In genomic region chr13:69959041-69959440, GRCh38 we compare ENCODE assay signal across 16 cellular contexts.
DNase-seq lines count a peak whose midpoint lies in the region; ATAC-seq, FAIRE-seq and TF ChIP-seq lines count a peak whose summit lies in the region.
"Had no signal": no experiment of that assay in that cellular context is flagged by ENCODE, and none has a peak within 500 bp of the region (broad histone marks: within the 10 kb centered on the region; RNA-seq: fewer than 3 reads in every experiment).

No MANE protein-coding gene starts in this region.

- H3K9ac ChIP-seq in endothelial cell of umbilical vein (replicated peaks; ENCODE audit: extremely low read depth, insufficient read depth, low read length) (no peak overlapping the region), neural progenitor cell (no peak overlapping the region), colonic mucosa (ENCODE audit: low read depth in 2 of 2, low read length in 2 of 2) (no peak overlapping the region)

- H3K27ac ChIP-seq in GM23338 (ENCODE audit: low read depth) (no peak overlapping the region), endothelial cell of umbilical vein (ENCODE audit: insufficient read depth, low read depth, low read length) (no peak overlapping the region), neural progenitor cell (no peak overlapping the region), colonic mucosa (no peak overlapping the region), right cardiac atrium (ENCODE audit: low read length) (no peak overlapping the region)
- H3K27ac ChIP-seq: PC-9 had no signal

- no peak for TF ChIP-seq CTCF in GM23338 (conservative IDR thresholded peaks at IDR 0.05; ENCODE audit: low read depth in 2 of 2)
- TF ChIP-seq CTCF in endothelial cell of umbilical vein (IDR thresholded peaks at IDR 0.05; ENCODE audit: extremely low read depth in 1 of 2, insufficient read depth in 1 of 2, low read depth in 1 of 2, low read length in 2 of 2) = no peak
- TF ChIP-seq CTCF in neural progenitor cell (IDR thresholded peaks at IDR 0.05) = no peak
- no peak for TF ChIP-seq CTCF in colonic mucosa (IDR thresholded peaks at IDR 0.05)

- no peaks in the 10 kb centered on the region for H4K20me1 ChIP-seq in GM23338 (replicated peaks; ENCODE audit: insufficient read depth)
- no peaks in the 10 kb centered on the region for H4K20me1 ChIP-seq in endothelial cell of umbilical vein (replicated peaks; ENCODE audit: control insufficient read depth, extremely low read depth, insufficient read depth, low read length)
- no peaks in the 10 kb centered on the region for H4K20me1 ChIP-seq in neural progenitor cell (ENCODE audit: low read depth)

- FAIRE-seq in endothelial cell of umbilical vein (lab: Jason Lieb, UNC) = no peak
- no peak for FAIRE-seq in frontal cortex (lab: Jason Lieb, UNC)

- H3K36me3 Mint-ChIP-seq in GM23338 (ENCODE audit: low read depth) (no peaks in the 10 kb centered on the region), neural progenitor cell (no peaks in the 10 kb centered on the region)

- H3K79me2 ChIP-seq in GM23338 (replicated peaks; ENCODE audit: insufficient read depth) (no peaks in the 10 kb centered on the region), endothelial cell of umbilical vein (ENCODE audit: control insufficient read depth, insufficient read depth, low read length) (no peaks in the 10 kb centered on the region), neural progenitor cell (ENCODE audit: low read depth) (no peaks in the 10 kb centered on the region)

- H3K4me1 ChIP-seq in GM23338 (ENCODE audit: insufficient read depth) (peaks cover 11% of the 10 kb centered on the region; the same call in 1 of the 2 replicates), endothelial cell of umbilical vein (ENCODE audit: control insufficient read depth, extremely low read depth, insufficient read depth, low read length) (no peaks in the 10 kb centered on the region), neural progenitor cell (no peaks in the 10 kb centered on the region), colonic mucosa (no peaks in the 10 kb centered on the region), right cardiac atrium (ENCODE audit: control insufficient read depth, insufficient read depth, low read length) (no peaks in the 10 kb centered on the region)

- H3K4me3 ChIP-seq in GM23338 (no peak overlapping the region), endothelial cell of umbilical vein (replicated peaks in 1 of 3; ENCODE audit: insufficient read depth in 1 of 3, low read depth in 1 of 3, low read length in 3 of 3) (no peak overlapping the region), neural progenitor cell (no peak overlapping the region), colonic mucosa (no peak overlapping the region), right cardiac atrium (ENCODE audit: low read length) (no peak overlapping the region)
- H3K4me3 ChIP-seq: HAP-1, PC-9 had no signal

- H3K27me3 Mint-ChIP-seq in GM23338 (ENCODE audit: insufficient read depth, low read depth, poor library complexity) = no peaks in the 10 kb centered on the region
- no peaks in the 10 kb centered on the region for H3K27me3 Mint-ChIP-seq in neural progenitor cell (ENCODE audit: insufficient read depth, low read depth)

- H3K4me2 ChIP-seq in GM23338 = no peak overlapping the region
- no peak overlapping the region for H3K4me2 ChIP-seq in endothelial cell of umbilical vein (ENCODE audit: insufficient read depth, low read length)
- H3K4me2 ChIP-seq in neural progenitor cell = no peak overlapping the region
- H3K4me2 ChIP-seq: PC-9 had no signal

- no peaks in the 10 kb centered on the region for H3K9me1 ChIP-seq in endothelial cell of umbilical vein (replicated peaks; ENCODE audit: control insufficient read depth, extremely low read depth, insufficient read depth, low read length)

- BruUV-seq in endothelial cell of umbilical vein (replicated peaks; lab: Mats Ljungman, UMichigan) = no TSS peak

- ATAC-seq in GM23338 (no peak), right cardiac atrium (no peak)

- no peaks in the 10 kb centered on the region for H3K9me3 ChIP-seq in endothelial cell of umbilical vein (replicated peaks; ENCODE audit: control insufficient read depth, insufficient read depth, low read length)
- H3K9me3 ChIP-seq in neural progenitor cell (ENCODE audit: low read depth) = no peaks in the 10 kb centered on the region
- H3K9me3 ChIP-seq in colonic mucosa = no peaks in the 10 kb centered on the region
- H3K9me3 ChIP-seq in right cardiac atrium (ENCODE audit: control insufficient read depth, low read length) = no peaks in the 10 kb centered on the region
- H3K9me3 ChIP-seq: HAP-1 had no signal

- POLR2A ChIA-PET in endothelial cell of umbilical vein (lab: Charles Lee) = no interaction called here

- 25% methylated on average over 2 of the region's 2 CpGs for WGBS in right cardiac atrium

- DNase-seq in GM23338 (ENCODE audit: low spot score) (no peak), NCI-H69 (lab: John Stamatoyannopoulos, UW) (peak; percentile 74), endothelial cell of umbilical vein (ENCODE audit: low read depth, low spot score) (no peak), neural progenitor cell (ENCODE audit: low spot score) (no peak), colonic mucosa (no peak), right cardiac atrium (no peak), frontal cortex (ENCODE audit: low spot score in 2 of 2) (no peak)
- DNase-seq in activated naive CD4-positive, alpha-beta T cell (lab: John Stamatoyannopoulos, UW) = no peak
- DNase-seq: AML-193, DMS79, GF-D8, NCI-H2029, NCI-H2227 treated with DMSO at 0.1 percent for 48 hours, NCI-H524 treated with DMSO at 0.1 percent for 48 hours, PC-9 had no signal

- CTCF ChIA-PET in endothelial cell of umbilical vein (lab: Charles Lee) = no interaction called here

- H3K27me3 ChIP-seq in GM23338 (ENCODE audit: insufficient read depth) (no peaks in the 10 kb centered on the region), endothelial cell of umbilical vein (ENCODE audit: control insufficient read depth in 2 of 2, insufficient read depth in 2 of 2, low read length in 2 of 2) (no peaks in the 10 kb centered on the region), neural progenitor cell (no peaks in the 10 kb centered on the region), colonic mucosa (no peaks in the 10 kb centered on the region), right cardiac atrium (ENCODE audit: control insufficient read depth, insufficient read depth) (no peaks in the 10 kb centered on the region)

- H3K27ac Mint-ChIP-seq in GM23338 = no peak overlapping the region; the same call in 1 of the 2 replicates
- H3K27ac Mint-ChIP-seq in neural progenitor cell = no peak overlapping the region

- TF ChIP-seq POLR2A in endothelial cell of umbilical vein (IDR thresholded peaks at IDR 0.05; ENCODE audit: low read depth, low read length) = no peak

- H3K9me2 ChIP-seq in GM23338 (ENCODE audit: insufficient read depth) = no peaks in the 10 kb centered on the region

- H3K9me3 Mint-ChIP-seq in GM23338 (no peaks in the 10 kb centered on the region), neural progenitor cell (no peaks in the 10 kb centered on the region)

- H3K4me3 Mint-ChIP-seq in GM23338 (no peak overlapping the region), neural progenitor cell (no peak overlapping the region)

- H3F3A ChIP-seq in GM23338 (replicated peaks; ENCODE audit: low read depth) = no peaks in the 10 kb centered on the region
- no peaks in the 10 kb centered on the region for H3F3A ChIP-seq in neural progenitor cell (ENCODE audit: low read depth)

- H3K36me3 ChIP-seq in GM23338 (ENCODE audit: insufficient read depth) = no peaks in the 10 kb centered on the region
- H3K36me3 ChIP-seq in endothelial cell of umbilical vein (ENCODE audit: control insufficient read depth in 2 of 2, extremely low read depth in 1 of 2, insufficient read depth in 2 of 2, low read length in 2 of 2) = no peaks in the 10 kb centered on the region
- no peaks in the 10 kb centered on the region for H3K36me3 ChIP-seq in neural progenitor cell
- no peaks in the 10 kb centered on the region for H3K36me3 ChIP-seq in colonic mucosa
- H3K36me3 ChIP-seq: HAP-1 had no signal

- H2AFZ ChIP-seq in GM23338 (peak overlapping the region; percentile 12; the same call in 1 of the 2 replicates), endothelial cell of umbilical vein (ENCODE audit: low read depth, low read length) (peak overlapping the region; percentile 44), neural progenitor cell (replicated peaks) (peak overlapping the region; percentile 90)
- H2AFZ ChIP-seq: PC-9 had no signal

- intact Hi-C loops in endothelial cell of umbilical vein (cut with micrococcal nuclease) (no loop called here), colonic mucosa (cut with DNase I) (no loop called here), right cardiac atrium (cut with DNase I) (no loop called here)

- dilution Hi-C loops in endothelial cell of umbilical vein (cut with MboI; ENCODE audit: extremely low pct_ligation_motif_present, low sequenced_read_pairs) = no loop called here

- H3K4me1 Mint-ChIP-seq in GM23338 (peaks cover 11% of the 10 kb centered on the region; the same call in 2 of the 3 replicates), neural progenitor cell (no peaks in the 10 kb centered on the region)

TF ChIP-seq in GM23338, 12 proteins besides CTCF, POLR2A, EP300 and RAD21 (continues in another document):
- no peak for TF ChIP-seq JUNB (IDR thresholded peaks at IDR 0.05; ENCODE audit: unreplicated experiment)
- TF ChIP-seq STAT1 (IDR thresholded peaks at IDR 0.05; ENCODE audit: unreplicated experiment) = no peak
- no peak for TF ChIP-seq POLR2AphosphoS5 (IDR thresholded peaks at IDR 0.05; ENCODE audit: low read depth)
- no peak for TF ChIP-seq EZH2 (IDR thresholded peaks at IDR 0.05; ENCODE audit: low read depth, unreplicated experiment)

TF ChIP-seq in endothelial cell of umbilical vein, 7 proteins besides CTCF, POLR2A, EP300 and RAD21:
- TF ChIP-seq FOS (IDR thresholded peaks at IDR 0.05; ENCODE audit: borderline replicate concordance, insufficient read depth, low read length) (no peak), MAX (IDR thresholded peaks at IDR 0.05; ENCODE audit: insufficient read depth, insufficient read length) (no peak), EZH2 (IDR thresholded peaks at IDR 0.05; ENCODE audit: borderline replicate concordance, low read depth, low read length, severe bottlenecking) (no peak), POLR2AphosphoS5 (IDR thresholded peaks at IDR 0.05; ENCODE audit: insufficient read depth, low read depth, low read length) (no peak), GATA2 (IDR thresholded peaks at IDR 0.05; ENCODE audit: insufficient read depth, insufficient read length, low read depth, low read length) (no peak), JUN (IDR thresholded peaks at IDR 0.05; ENCODE audit: borderline replicate concordance, insufficient read depth, insufficient read length, low read depth) (no peak), MYC (IDR thresholded peaks at IDR 0.05; ENCODE audit: low read depth, low read length) (no peak)
TF ChIP-seq in endothelial cell of umbilical vein: peak in this region for 0.

Comparison
In these comparisons a context has a peak if more than half of its experiments do, and no peak if none do; other contexts are left out.
1. H2AFZ ChIP-seq: peak in every context shown above with its lines; median percentile 90 in neural progenitor cell; 44 in endothelial cell of umbilical vein; 12 in GM23338.